Comparison of ENCODE assay signal across 8 cellular contexts in genomic region chr6:150813319-150813992, GRCh38. TPM values are rescaled to one million over a fixed set of nuclear protein-coding genes. Genes with fewer than 3 reads are reported as not detected.
DNase-seq lines count a peak whose midpoint lies in the region; ATAC-seq and TF ChIP-seq lines count a peak whose summit lies in the region.

No MANE protein-coding gene starts in this region.

- TF ChIP-seq CTCF in activated B cell treated with CpG ODN at 0.5 μM for 24 hours (IDR thresholded peaks at IDR 0.05) (no peak), fibroblast of the aortic adventitia (IDR thresholded peaks at IDR 0.05; ENCODE audit: insufficient read depth, low read length) (no peak)

- H3K27me3 Mint-ChIP-seq in activated B cell treated with CpG ODN at 0.5 μM for 24 hours: no peaks in the 10 kb centered on the region

- DNase-seq in NCI-H1417 (lab: John Stamatoyannopoulos, UW) (peak in 2 of 3 experiments; percentile 23 to 44), NCI-H1417 treated with DMSO at 0.1 percent for 48 hours (lab: John Stamatoyannopoulos, UW) (no peak), activated B cell treated with CpG ODN at 0.5 μM for 24 hours (peak; percentile 22), fibroblast of the aortic adventitia (ENCODE audit: low read depth) (peak; percentile 58), kidney glomerular epithelial cell (lab: John Stamatoyannopoulos, UW) (no peak), NCI-H82 (lab: John Stamatoyannopoulos, UW) (no peak)
- DNase-seq in stimulated activated CD4-positive, alpha-beta T cell treated with anti-CD3 and anti-CD28 coated beads, TNF-alpha, amount 100 ng/mL, for 48 hours (ENCODE audit: low read depth in 3 of 3): peak; percentile 30 to 43 (median 38)

- H3K27ac Mint-ChIP-seq in activated B cell treated with CpG ODN at 0.5 μM for 24 hours: peak overlapping the region; percentile 99

- peak overlapping the region; percentile 69 for H3K4me3 Mint-ChIP-seq in activated B cell treated with CpG ODN at 0.5 μM for 24 hours

- intact Hi-C loops in activated B cell treated with CpG ODN at 0.5 μM for 24 hours (cut with micrococcal nuclease): loop anchor here (1.0 to 5.0 kb wide), 4 partner anchors 46 to 796 kb away; no protein-coding TSS in a partner anchor

- ATAC-seq in HG02852 (IDR thresholded peaks at IDR 0.05; ENCODE audit: unreplicated experiment) (peak; percentile 59), activated B cell treated with CpG ODN at 0.5 μM for 24 hours (ENCODE audit: low read depth) (peak; percentile 79)

- H3K36me3 Mint-ChIP-seq in activated B cell treated with CpG ODN at 0.5 μM for 24 hours (ENCODE audit: low read depth): peaks cover 84% of the 10 kb centered on the region

- no peak overlapping the region for H3K4me3 ChIP-seq in fibroblast of the aortic adventitia (ENCODE audit: low read depth, low read length)

- CTCF ChIA-PET in activated B cell treated with CpG ODN at 0.5 μM for 24 hours (lab: Charles Lee): interaction anchor here (0.9 to 1.9 kb wide), 8 partner anchors 71 to 734 kb away, joined by 3 to 34 read pairs (median 5); no protein-coding TSS in a partner anchor

- H3K9me3 Mint-ChIP-seq in activated B cell treated with CpG ODN at 0.5 μM for 24 hours: peaks cover 4% of the 10 kb centered on the region

- POLR2A ChIA-PET in activated B cell treated with CpG ODN at 0.5 μM for 24 hours (lab: Charles Lee): interaction anchor here (0.5 to 3.2 kb wide), 12 partner anchors 10 to 404 kb away, joined by 3 to 40 read pairs (median 4); partner anchors contain the start of gene PLEKHG1

- peaks cover 32% of the 10 kb centered on the region for H3K4me1 Mint-ChIP-seq in activated B cell treated with CpG ODN at 0.5 μM for 24 hours

RNA-seq across cellular contexts. Expression of gene MTHFD1L, which starts 52.0 kb away (rescaled TPM):
- 56.4 and 60.4 TPM in 2 replicates for total RNA-seq in activated B cell treated with CpG ODN at 0.5 μM for 24 hours
- total RNA-seq in fibroblast of the aortic adventitia (ENCODE audit: low replicate concordance): 39.0 and 68.7 TPM in 2 replicates

Comparison
In these comparisons a context has a peak if more than half of its experiments do, and no peak if none do; other contexts are left out.
1. DNase-seq: peak in NCI-H1417 (2 of 3), activated B cell treated with CpG ODN at 0.5 μM for 24 hours (single experiment), fibroblast of the aortic adventitia (single experiment) and stimulated activated CD4-positive, alpha-beta T cell treated with anti-CD3 and anti-CD28 coated beads, TNF-alpha, amount 100 ng/mL, for 48 hours (3 of 3); none in NCI-H1417 treated with DMSO at 0.1 percent for 48 hours (single experiment), kidney glomerular epithelial cell (single experiment) and NCI-H82 (single experiment).